In the genomic region with DNA sequence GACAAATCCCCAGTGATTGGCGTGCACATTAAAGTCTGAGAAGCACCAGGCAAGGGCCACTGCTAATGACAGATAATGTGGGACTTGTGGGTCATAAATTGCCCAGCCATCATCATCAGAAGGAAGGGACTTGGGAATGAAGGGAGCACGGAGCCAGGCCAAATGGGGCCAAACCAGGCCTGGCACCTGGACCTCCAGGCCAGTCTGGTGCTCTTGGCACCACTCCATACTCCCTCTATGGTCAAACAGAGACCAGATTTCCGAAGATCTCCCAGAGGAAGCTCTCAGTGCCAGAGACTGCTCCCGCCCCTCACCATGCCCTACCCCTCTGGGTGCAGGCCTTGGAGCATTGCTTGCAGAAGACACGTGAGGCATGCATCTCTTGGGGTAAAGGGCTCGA, we compare ENCODE assay signal across 12 cellular contexts.
DNase-seq lines count a peak whose midpoint lies in the region; ATAC-seq and TF ChIP-seq lines count a peak whose summit lies in the region.
"Had no signal": no experiment of that assay in that cellular context is flagged by ENCODE, and none has a peak within 500 bp of the region (broad histone marks: within the 10 kb centered on the region; RNA-seq: fewer than 3 reads in every experiment).

No MANE protein-coding gene starts in this region.

- TF ChIP-seq EP300 in ovary (IDR thresholded peaks at IDR 0.05), result no peak

- H3K36me3 Mint-ChIP-seq in activated naive CD4-positive, alpha-beta T cell treated with anti-CD3 and anti-CD28 coated beads for 36 hours (ENCODE audit: low read depth), result peaks cover 2% of the 10 kb centered on the region
- peaks cover 43% of the 10 kb centered on the region for H3K36me3 Mint-ChIP-seq in activated CD8-positive, alpha-beta T cell treated with anti-CD3 and anti-CD28 coated beads, Interleukin-2, amount 10 ng/mL, durations not matched to agents 7 days and 5 days (ENCODE audit: low read depth)

- no peaks in the 10 kb centered on the region for H3K79me2 ChIP-seq in DOHH2 (ENCODE audit: control insufficient read depth, low read length)
- H3K79me2 ChIP-seq in parathyroid adenoma, result peaks cover 17% of the 10 kb centered on the region

- TF ChIP-seq POLR2A in ovary (IDR thresholded peaks at IDR 0.05), result no peak

- no peak overlapping the region for H2AFZ ChIP-seq in parathyroid adenoma

- whole genome bisulfite sequencing in ovary, 3 donors, result 94 to 97% (median 97%) methylated on average over 6 of the region's 6 CpGs

- CTCF ChIA-PET in activated naive CD4-positive, alpha-beta T cell treated with anti-CD3 and anti-CD28 coated beads for 36 hours (lab: Charles Lee), result interaction anchor here (0.7 to 7.0 kb wide), 2 partner anchors 68 to 69 kb away, joined by 4 to 58 read pairs; no protein-coding TSS in a partner anchor
- CTCF ChIA-PET in activated CD8-positive, alpha-beta T cell treated with anti-CD3 and anti-CD28 coated beads, Interleukin-2, amount 10 ng/mL, durations not matched to agents 7 days and 5 days (lab: Charles Lee), result interaction anchor here (1.5 to 12.8 kb wide), 2 partner anchors 68 to 360 kb away, joined by 6 to 196 read pairs; no protein-coding TSS in a partner anchor

- H3K27ac ChIP-seq in DOHH2 (ENCODE audit: low read depth, low read length), result peak overlapping the region; percentile 93
- H3K27ac ChIP-seq in parathyroid adenoma, result peak overlapping the region; percentile 87
- no peak overlapping the region for H3K27ac ChIP-seq in ovary
- H3K27ac ChIP-seq: SJCRH30 had no signal

- intact Hi-C loops in activated naive CD4-positive, alpha-beta T cell treated with anti-CD3 and anti-CD28 coated beads for 36 hours (cut with micrococcal nuclease), result loop anchor here (5.0 kb wide), 2 partner anchors 734 to 1001 kb away; no protein-coding TSS in a partner anchor
- intact Hi-C loops in ovary (cut with DNase I), result loop anchor here in 1 of 4 donors (10.0 kb wide), 2 partner anchors 142 to 358 kb away; a partner anchor contains a TSS

- no peaks in the 10 kb centered on the region for H3K27me3 ChIP-seq in DOHH2 (ENCODE audit: control insufficient read depth, low read length)
- H3K27me3 ChIP-seq in parathyroid adenoma (ENCODE audit: control insufficient read depth, insufficient read depth, low read length), result no peaks in the 10 kb centered on the region
- no peaks in the 10 kb centered on the region for H3K27me3 ChIP-seq in ovary
- H3K27me3 ChIP-seq: SJCRH30 had no signal

- H3K4me2 ChIP-seq in DOHH2 (ENCODE audit: low read length) (peak overlapping the region; percentile 86), parathyroid adenoma (ENCODE audit: low read length) (no peak overlapping the region)

- H3K27ac Mint-ChIP-seq in activated naive CD4-positive, alpha-beta T cell treated with anti-CD3 and anti-CD28 coated beads for 36 hours, result peak overlapping the region; percentile 94
- peak overlapping the region; percentile 99 for H3K27ac Mint-ChIP-seq in activated CD8-positive, alpha-beta T cell treated with anti-CD3 and anti-CD28 coated beads, Interleukin-2, amount 10 ng/mL, durations not matched to agents 7 days and 5 days
- H3K27ac Mint-ChIP-seq: progenitor cell of endocrine pancreas had no signal

- DNase-seq in activated naive CD4-positive, alpha-beta T cell treated with anti-CD3 and anti-CD28 coated beads for 36 hours, result no peak
- DNase-seq in activated naive CD4-positive, alpha-beta T cell treated with anti-CD3 and anti-CD28 coated beads, Interleukin-2, amount 50 U/mL, for 16 hours, result no peak
- no peak for DNase-seq in activated CD8-positive, alpha-beta T cell treated with anti-CD3 and anti-CD28 coated beads, Interleukin-2, amount 10 ng/mL, durations not matched to agents 7 days and 5 days
- DNase-seq in ovary, result no peak
- DNase-seq in D341Med (ENCODE audit: low spot score), result no peak
- DNase-seq: foreskin melanocyte, IMR-90, SJCRH30 had no signal

- TF ChIP-seq CTCF in DOHH2 (IDR thresholded peaks at IDR 0.05; ENCODE audit: low read depth, low read length, poor library complexity, severe bottlenecking) (no peak), parathyroid adenoma (IDR thresholded peaks at IDR 0.05) (no peak), ovary (IDR thresholded peaks at IDR 0.05) (no peak)

- peaks cover 96% of the 10 kb centered on the region for H3K4me1 Mint-ChIP-seq in activated naive CD4-positive, alpha-beta T cell treated with anti-CD3 and anti-CD28 coated beads for 36 hours (ENCODE audit: low read depth)
- peaks cover 100% of the 10 kb centered on the region for H3K4me1 Mint-ChIP-seq in activated CD8-positive, alpha-beta T cell treated with anti-CD3 and anti-CD28 coated beads, Interleukin-2, amount 10 ng/mL, durations not matched to agents 7 days and 5 days (ENCODE audit: low read depth)

- H3K4me3 Mint-ChIP-seq in activated naive CD4-positive, alpha-beta T cell treated with anti-CD3 and anti-CD28 coated beads for 36 hours, result no peak overlapping the region
- H3K4me3 Mint-ChIP-seq in activated CD8-positive, alpha-beta T cell treated with anti-CD3 and anti-CD28 coated beads, Interleukin-2, amount 10 ng/mL, durations not matched to agents 7 days and 5 days, result no peak overlapping the region

- no peaks in the 10 kb centered on the region for H3K9me2 ChIP-seq in DOHH2 (replicated peaks; ENCODE audit: control insufficient read depth, low read length)

- H3K9me3 ChIP-seq in DOHH2 (ENCODE audit: control insufficient read depth, insufficient read depth, low read length), result no peaks in the 10 kb centered on the region
- H3K9me3 ChIP-seq in parathyroid adenoma (ENCODE audit: control insufficient read depth, low read length), result no peaks in the 10 kb centered on the region
- H3K9me3 ChIP-seq in ovary, result no peaks in the 10 kb centered on the region
- H3K9me3 ChIP-seq: SJCRH30 had no signal

- peaks cover 94% of the 10 kb centered on the region for H3K4me1 ChIP-seq in DOHH2 (ENCODE audit: control insufficient read depth, low read length)
- H3K4me1 ChIP-seq in parathyroid adenoma, result peaks cover 68% of the 10 kb centered on the region
- H3K4me1 ChIP-seq in ovary (ENCODE audit: insufficient read depth), result peaks cover 20% of the 10 kb centered on the region

- H3K4me3 ChIP-seq in DOHH2 (ENCODE audit: low read length) (peak overlapping the region; percentile 45; the same call in 1 of the 2 replicates), parathyroid adenoma (ENCODE audit: low read depth, low read length) (no peak overlapping the region), ovary (no peak overlapping the region)
- H3K4me3 ChIP-seq: SJCRH30 had no signal

- H3K36me3 ChIP-seq in DOHH2 (ENCODE audit: control insufficient read depth, low read length), result peaks cover 37% of the 10 kb centered on the region
- no peaks in the 10 kb centered on the region for H3K36me3 ChIP-seq in parathyroid adenoma (ENCODE audit: control insufficient read depth, insufficient read depth, low read length)
- no peaks in the 10 kb centered on the region for H3K36me3 ChIP-seq in ovary
- H3K36me3 ChIP-seq: SJCRH30 had no signal

- H3F3A ChIP-seq in DOHH2 (ENCODE audit: control insufficient read depth, insufficient read depth), result peaks cover 19% of the 10 kb centered on the region

- no peaks in the 10 kb centered on the region for H4K20me1 ChIP-seq in DOHH2 (ENCODE audit: control insufficient read depth, insufficient read depth, low read depth, low read length)

- no peaks in the 10 kb centered on the region for H3K27me3 Mint-ChIP-seq in activated naive CD4-positive, alpha-beta T cell treated with anti-CD3 and anti-CD28 coated beads for 36 hours (ENCODE audit: low read depth)
- H3K27me3 Mint-ChIP-seq in activated CD8-positive, alpha-beta T cell treated with anti-CD3 and anti-CD28 coated beads, Interleukin-2, amount 10 ng/mL, durations not matched to agents 7 days and 5 days (ENCODE audit: low read depth), result no peaks in the 10 kb centered on the region
- H3K27me3 Mint-ChIP-seq: progenitor cell of endocrine pancreas had no signal

- no peaks in the 10 kb centered on the region for H3K9me3 Mint-ChIP-seq in activated naive CD4-positive, alpha-beta T cell treated with anti-CD3 and anti-CD28 coated beads for 36 hours
- no peaks in the 10 kb centered on the region for H3K9me3 Mint-ChIP-seq in activated CD8-positive, alpha-beta T cell treated with anti-CD3 and anti-CD28 coated beads, Interleukin-2, amount 10 ng/mL, durations not matched to agents 7 days and 5 days (ENCODE audit: insufficient read depth)

- POLR2A ChIA-PET in activated CD8-positive, alpha-beta T cell treated with anti-CD3 and anti-CD28 coated beads, Interleukin-2, amount 10 ng/mL, durations not matched to agents 7 days and 5 days (lab: Charles Lee), result interaction anchor here (0.6 to 2.0 kb wide), 3 partner anchors 148 to 1772 kb away, joined by 3 to 5 read pairs (median 4); a partner anchor contains a TSS

- H3K9ac ChIP-seq in parathyroid adenoma, result no peak overlapping the region

- ATAC-seq in activated CD8-positive, alpha-beta T cell treated with anti-CD3 and anti-CD28 coated beads, Interleukin-2, amount 10 ng/mL, durations not matched to agents 7 days and 5 days, result no peak
- ATAC-seq in GM21786 (IDR thresholded peaks at IDR 0.05; ENCODE audit: unreplicated experiment), result no peak

Comparison
In these comparisons a context has a peak if more than half of its experiments do, and no peak if none do; other contexts are left out.
1. H3K27ac ChIP-seq: peak in DOHH2 (single experiment) and parathyroid adenoma (single experiment); none in ovary (0 of 2).